28 cellular contexts compared by ENCODE assay signal in the genomic region with DNA sequence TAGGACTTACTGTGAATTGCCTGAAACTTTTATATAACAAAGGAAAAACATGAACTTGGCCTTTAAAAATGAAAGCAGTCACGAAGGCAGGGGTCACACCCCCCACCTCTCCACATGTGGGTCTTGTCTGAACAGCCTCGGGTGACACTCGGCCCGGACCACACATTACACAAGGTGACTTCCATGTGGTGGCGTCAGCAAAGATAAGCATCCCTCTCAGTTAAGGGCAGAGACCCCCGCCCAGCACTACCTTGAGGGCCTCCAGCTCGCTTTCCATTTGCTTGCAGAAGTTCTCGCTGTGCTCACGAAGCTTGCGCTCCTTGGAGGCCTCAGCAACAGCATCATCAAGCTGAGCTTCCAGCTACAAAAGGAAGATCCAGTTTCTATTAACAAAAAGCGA.
"Had no signal": no experiment of that assay in that cellular context is flagged by ENCODE, and none has a peak within 500 bp of the region (broad histone marks: within the 10 kb centered on the region; RNA-seq: fewer than 3 reads in every experiment).

No MANE protein-coding gene starts in this region.

- H3K27ac ChIP-seq: ascending aorta, breast epithelium, cardiac muscle cell, coronary artery, esophagus muscularis mucosa, foreskin keratinocyte, gastroesophageal sphincter, WERI-Rb-1 had no signal

- H3K4me1 ChIP-seq: ascending aorta, breast epithelium, esophagus muscularis mucosa, foreskin keratinocyte, gastroesophageal sphincter had no signal

- H3K9me3 ChIP-seq: ascending aorta, breast epithelium, esophagus muscularis mucosa, gastroesophageal sphincter had no signal

- H3K27me3 ChIP-seq: ascending aorta, breast epithelium, cardiac muscle cell, dorsolateral prefrontal cortex, esophagus muscularis mucosa, foreskin keratinocyte, gastroesophageal sphincter had no signal

- DNase-seq: activated B cell treated with CpG ODN at 0.5 μM for 24 hours; activated CD4-positive, alpha-beta memory T cell treated with anti-CD3 and anti-CD28 coated beads for 36 hours; activated CD4-positive, alpha-beta T cell treated with anti-CD3 and anti-CD28 coated beads for 48 hours; activated CD4-positive, alpha-beta T cell treated with anti-CD3 and anti-CD28 coated beads, Interleukin-2, amount 50 U/mL, for 1 hour; activated CD8-positive, alpha-beta memory T cell treated with anti-CD3 and anti-CD28 coated beads, Interleukin-2, amount 10 ng/mL, durations not matched to agents 7 days and 5 days; activated CD8-positive, alpha-beta memory T cell treated with anti-CD3 and anti-CD28 coated beads, Interleukin-2, amount 50 U/mL, for 4 hours; activated CD8-positive, alpha-beta T cell treated with anti-CD3 and anti-CD28 coated beads, Interleukin-2, amount 10 ng/mL, durations not matched to agents 7 days and 5 days; activated gamma-delta T cell; activated naive CD4-positive, alpha-beta T cell; activated naive CD4-positive, alpha-beta T cell treated with anti-CD3 and anti-CD28 coated beads, Interleukin-2, amount 10 ng/mL, durations not matched to agents 7 days and 5 days; activated naive CD8-positive, alpha-beta T cell treated with anti-CD3 and anti-CD28 coated beads, Interleukin-2, amount 10 ng/mL, durations not matched to agents 7 days and 5 days; activated T-cell treated with anti-CD3 and anti-CD28 coated beads, Interleukin-2, amount 50 U/mL, for 1 hour; activated T-cell treated with anti-CD3 and anti-CD28 coated beads, Interleukin-2, amount 50 U/mL, for 72 hours; central memory CD4-positive, alpha-beta T cell; effector memory CD8-positive, alpha-beta T cell; erythroblast; foreskin keratinocyte; T-helper 1 cell; T-helper 17 cell; T1000; WERI-Rb-1 had no signal

- H3K4me3 ChIP-seq: ascending aorta, breast epithelium, cardiac muscle cell, coronary artery, dorsolateral prefrontal cortex, esophagus muscularis mucosa, gastroesophageal sphincter had no signal
